Comparison of ENCODE assay signal across 6 cellular contexts in genomic region chr19:36023432-36023831, GRCh38. TPM values are rescaled to one million over a fixed set of nuclear protein-coding genes. Genes with fewer than 3 reads are reported as not detected.
"Had no signal": no experiment of that assay in that cellular context is flagged by ENCODE, and none has a peak within 500 bp of the region (broad histone marks: within the 10 kb centered on the region; RNA-seq: fewer than 3 reads in every experiment).

No MANE protein-coding gene starts in this region.

- H3K27ac Mint-ChIP-seq: GM23338, H9, HFFc6 had no signal

- DNase-seq: H9, HCEC 1CT, HFFc6, IMR-90, KBM-7 had no signal

- H3K4me1 Mint-ChIP-seq: GM23338, H9 had no signal

- H3K4me3 Mint-ChIP-seq: GM23338, H9, HFFc6 had no signal

- ATAC-seq: GM23338 had no signal

- H3K9me3 Mint-ChIP-seq: GM23338, H9, HFFc6 had no signal

RNA-seq across cellular contexts. Expression of gene SYNE4, which starts 14.8 kb away (rescaled TPM):
- total RNA-seq: IMR-90 had no signal
